In the genomic region with DNA sequence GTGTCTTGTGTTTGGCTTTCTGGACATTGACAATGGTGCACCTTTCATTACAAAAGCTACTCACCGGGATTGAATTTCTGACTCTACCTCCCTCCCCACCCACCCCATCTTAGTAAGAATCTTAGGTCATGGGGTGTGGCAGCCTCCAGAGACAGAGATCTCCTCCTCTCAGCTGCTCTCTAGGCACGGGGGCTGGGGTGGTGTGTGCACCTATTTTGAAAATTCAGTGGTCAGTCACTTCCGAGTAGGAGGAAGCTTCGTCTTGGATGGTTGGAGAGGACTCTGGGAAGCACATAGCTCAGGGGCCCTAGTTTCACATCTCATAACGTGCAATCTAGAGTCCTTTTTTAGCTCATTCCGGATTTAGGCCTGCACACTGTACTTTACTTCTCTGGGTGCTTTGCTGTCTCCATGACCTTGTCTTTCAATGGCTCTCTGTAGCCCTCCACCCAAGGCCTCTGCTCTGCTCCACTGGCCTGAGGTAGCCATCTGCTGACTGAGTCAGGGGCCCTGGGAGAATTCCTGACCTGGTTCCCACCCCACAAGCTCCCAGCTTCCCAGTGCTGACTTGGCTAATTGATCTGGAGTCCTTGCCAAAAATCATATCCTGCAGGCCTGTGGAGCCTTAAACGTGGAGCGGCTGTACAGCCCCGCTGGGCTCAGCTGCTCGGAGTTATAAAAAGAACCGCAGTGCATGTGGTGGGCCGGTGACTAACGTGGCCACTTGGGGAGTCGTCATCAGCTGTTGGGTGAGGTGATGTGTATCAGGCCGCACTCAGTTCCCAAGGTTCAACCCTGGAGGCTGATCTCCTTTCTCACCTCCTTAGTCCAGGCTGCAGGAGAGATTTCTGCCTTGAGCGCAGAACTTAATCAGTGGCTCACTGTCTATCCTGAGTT, we compare ENCODE assay signal across 13 cellular contexts. TPM values are rescaled to one million over a fixed set of nuclear protein-coding genes. Genes with fewer than 3 reads are reported as not detected.
A peak's percentile ranks its signal among the peaks of the same experiment; 100 is the strongest.
DNase-seq lines count a peak whose midpoint lies in the region; ATAC-seq and TF ChIP-seq lines count a peak whose summit lies in the region.
"Had no signal": no experiment of that assay in that cellular context is flagged by ENCODE, and none has a peak within 500 bp of the region (broad histone marks: within the 10 kb centered on the region; RNA-seq: fewer than 3 reads in every experiment).

No MANE protein-coding gene starts in this region.

- no peak overlapping the region for H2BK5ac ChIP-seq in trophoblast cell (ENCODE audit: low read depth, low read length, poor library complexity)

- no peak overlapping the region for H2BK120ac ChIP-seq in trophoblast cell (ENCODE audit: insufficient read depth, low read length, poor library complexity)

- peak; percentile 95 for ATAC-seq in left ventricle myocardium superior
- ATAC-seq in stimulated activated memory B cell treated with anti-CD40 and anti-IgM and Interleukin-4, amounts not matched to agents 10 μg/mL and 1 μg/mL and 100 μg/mL, for 72 hours: no peak

- H3K4me1 ChIP-seq in trophoblast cell (ENCODE audit: control insufficient read depth in 1 of 2, insufficient read depth in 2 of 2, low read length in 2 of 2) (no peaks in the 10 kb centered on the region), spleen (no peaks in the 10 kb centered on the region)

- intact Hi-C loops in left ventricle myocardium superior (cut with micrococcal nuclease): no loop called here
- intact Hi-C loops in spleen (cut with DNase I; ENCODE audit: low total_unique reads): no loop called here

- no peak overlapping the region for H2AFZ ChIP-seq in trophoblast cell (ENCODE audit: insufficient read depth, low read length, poor library complexity)

- H3K79me1 ChIP-seq in trophoblast cell (ENCODE audit: low read length): no peaks in the 10 kb centered on the region

- no peak overlapping the region for H3K9ac ChIP-seq in trophoblast cell (ENCODE audit: low read length)

- H3K9me3 ChIP-seq in trophoblast cell (ENCODE audit: insufficient read depth, low read depth, low read length) (peaks cover 39% of the 10 kb centered on the region), spleen (peaks cover 0 to 51% (median 36%) of the 10 kb centered on the region in 8 donors)

- H3K18ac ChIP-seq in trophoblast cell (ENCODE audit: low read length): no peak overlapping the region

- peaks cover 29% of the 10 kb centered on the region for H3K27me3 Mint-ChIP-seq in stimulated activated memory B cell treated with anti-CD40 and anti-IgM and Interleukin-4, amounts not matched to agents 10 μg/mL and 1 μg/mL and 100 μg/mL, for 72 hours

- no peak overlapping the region for H3K4me3 Mint-ChIP-seq in stimulated activated memory B cell treated with anti-CD40 and anti-IgM and Interleukin-4, amounts not matched to agents 10 μg/mL and 1 μg/mL and 100 μg/mL, for 72 hours

- H3K79me2 ChIP-seq in trophoblast cell (ENCODE audit: control insufficient read depth, insufficient read depth, low read length, poor library complexity): no peaks in the 10 kb centered on the region

- no CpG with 5 or more reads among the region's 16 CpGs for WGBS in trophoblast cell (ENCODE audit: extremely low coverage, insufficient coverage, insufficient read length)
- WGBS in spleen, 5 donors: 58 to 75% (median 65%) methylated on average over 16 of the region's 16 CpGs

- no peak overlapping the region for H3K4ac ChIP-seq in trophoblast cell (ENCODE audit: low read depth, low read length)

- no peak overlapping the region for H3K27ac Mint-ChIP-seq in stimulated activated memory B cell treated with anti-CD40 and anti-IgM and Interleukin-4, amounts not matched to agents 10 μg/mL and 1 μg/mL and 100 μg/mL, for 72 hours

- no peak overlapping the region for H4K8ac ChIP-seq in trophoblast cell (ENCODE audit: low read depth, low read length)

- no peak overlapping the region for H2AK5ac ChIP-seq in trophoblast cell (ENCODE audit: low read length)

- H3K14ac ChIP-seq in trophoblast cell (ENCODE audit: low read length): no peak overlapping the region

- H4K91ac ChIP-seq in trophoblast cell (ENCODE audit: low read depth, low read length): no peak overlapping the region

- TF ChIP-seq CTCF in spleen (IDR thresholded peaks at IDR 0.05 in 8 of 11, conservative IDR thresholded peaks at IDR 0.05 in 3 of 11): no peak

- H3K23ac ChIP-seq in trophoblast cell (ENCODE audit: low read length): no peak overlapping the region

- H3K36me3 Mint-ChIP-seq in stimulated activated memory B cell treated with anti-CD40 and anti-IgM and Interleukin-4, amounts not matched to agents 10 μg/mL and 1 μg/mL and 100 μg/mL, for 72 hours: no peaks in the 10 kb centered on the region

- peaks cover 10% of the 10 kb centered on the region for H3K4me1 Mint-ChIP-seq in stimulated activated memory B cell treated with anti-CD40 and anti-IgM and Interleukin-4, amounts not matched to agents 10 μg/mL and 1 μg/mL and 100 μg/mL, for 72 hours

- peaks cover 34% of the 10 kb centered on the region for H3K9me3 Mint-ChIP-seq in stimulated activated memory B cell treated with anti-CD40 and anti-IgM and Interleukin-4, amounts not matched to agents 10 μg/mL and 1 μg/mL and 100 μg/mL, for 72 hours

- no peak overlapping the region for H3K4me2 ChIP-seq in trophoblast cell (ENCODE audit: low read length)

- DNase-seq in HK-2 (ENCODE audit: unreplicated experiment) (peak; percentile 79), astrocyte of the hippocampus (ENCODE audit: low read depth, low spot score) (peak; percentile 96), left ventricle myocardium superior (peak; percentile 82), NCI-H510A (lab: John Stamatoyannopoulos, UW) (no peak), trophoblast cell (no peak), spleen (no peak)
- peak; percentile 18 for DNase-seq in stimulated activated CD8-positive, alpha-beta memory T cell treated with anti-CD3 and anti-CD28 coated beads, Interleukin-4, amount 100 ng/mL, for 48 hours
- DNase-seq: NCI-H1092 treated with DMSO at 0.1 percent for 48 hours, SIG-M5 had no signal

- peaks cover 0 to 2% of the 10 kb centered on the region in 2 experiments for H3K36me3 ChIP-seq in trophoblast cell (ENCODE audit: control insufficient read depth in 1 of 2, insufficient read depth in 2 of 2, low read length in 2 of 2)
- no peaks in the 10 kb centered on the region for H3K36me3 ChIP-seq in spleen

- H3K4me3 ChIP-seq in trophoblast cell (ENCODE audit: low read depth, low read length): no peak overlapping the region
- H3K4me3 ChIP-seq in spleen: no peak overlapping the region
- H3K4me3 ChIP-seq: skin epidermis had no signal

- H3K27ac ChIP-seq in trophoblast cell (ENCODE audit: low read depth, low read length) (no peak overlapping the region), spleen (no peak overlapping the region)

- no peak for TF ChIP-seq POLR2A in spleen (IDR thresholded peaks at IDR 0.05)

- H3K27me3 ChIP-seq in trophoblast cell (ENCODE audit: insufficient read depth, low read length) (no peaks in the 10 kb centered on the region), spleen (replicated peaks in 1 of 7) (no peaks in the 10 kb centered on the region)

- H2BK12ac ChIP-seq in trophoblast cell (ENCODE audit: low read length): no peak overlapping the region

- H4K12ac ChIP-seq in trophoblast cell (ENCODE audit: low read depth, low read length): no peak overlapping the region

RNA-seq across cellular contexts. Expression of gene ADAMTS14, which starts 19.3 kb away (rescaled TPM):
- total RNA-seq in left ventricle myocardium superior (0.10 TPM), spleen (1 to 10 TPM in 1 of 7 donors, under 1 TPM in 6; 0.09 to 1.2 (median 0.46) TPM)
- 0.01 TPM in 2 replicates for polyA plus RNA-seq in trophoblast cell (2013)
- under 1 TPM; 0.26 to 0.39 (median 0.32) TPM for polyA plus RNA-seq in spleen
- total RNA-seq: subcutaneous adipose tissue had no signal

RNA-seq across cellular contexts. Expression of gene PRF1, which starts 50.5 kb away (rescaled TPM):
- total RNA-seq in left ventricle myocardium superior: 3.2 TPM
- polyA plus RNA-seq in trophoblast cell (2013): not detected in 2 replicates
- 10 to 100 TPM; 41.5 to 79.6 (median 56.8) TPM for total RNA-seq in spleen
- 10 to 100 TPM in 1 of 3 donors, 1 to 10 TPM in 2; 6.6 to 11.3 (median 7.0) TPM for polyA plus RNA-seq in spleen
- total RNA-seq: frontal cortex had no signal

Comparison
In these comparisons a context has a peak if more than half of its experiments do, and no peak if none do; other contexts are left out.
1. DNase-seq: peak in HK-2 (single experiment), astrocyte of the hippocampus (single experiment), left ventricle myocardium superior (single experiment) and stimulated activated CD8-positive, alpha-beta memory T cell treated with anti-CD3 and anti-CD28 coated beads, Interleukin-4, amount 100 ng/mL, for 48 hours (single experiment); none in NCI-H510A (single experiment), trophoblast cell (0 of 2) and spleen (single experiment).
2. RNA of gene PRF1, which starts 50.5 kb away (total RNA-seq): 41.5 to 79.6 TPM in spleen; 3.2 TPM in left ventricle myocardium superior (single experiment); every median in the first group is over 10 times any median in the second.